ENCODE assay signal across 17 cellular contexts in the genomic region with DNA sequence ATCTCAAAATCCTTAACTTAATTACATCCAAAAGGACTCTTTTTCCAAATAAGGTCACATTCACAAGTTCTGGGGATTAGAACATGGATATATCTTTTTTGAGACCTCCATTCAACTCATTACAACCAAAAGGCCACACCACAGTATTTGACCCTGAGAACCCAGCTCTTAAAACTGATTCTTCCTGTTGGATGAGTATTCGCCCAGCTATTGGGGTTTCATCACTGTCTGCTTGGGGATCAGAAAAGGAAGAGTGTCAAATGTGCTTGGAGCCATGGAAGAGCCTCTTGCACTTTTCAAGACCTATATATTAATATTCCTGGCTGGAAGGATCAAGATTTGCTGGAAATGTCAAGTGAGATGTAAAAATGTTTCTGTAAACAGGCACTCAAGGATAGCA. TPM values are rescaled to one million over a fixed set of nuclear protein-coding genes. Genes with fewer than 3 reads are reported as not detected.
DNase-seq lines count a peak whose midpoint lies in the region; ATAC-seq and TF ChIP-seq lines count a peak whose summit lies in the region.
"Had no signal": no experiment of that assay in that cellular context is flagged by ENCODE, and none has a peak within 500 bp of the region (broad histone marks: within the 10 kb centered on the region; RNA-seq: fewer than 3 reads in every experiment).

No MANE protein-coding gene starts in this region.

- H3K27me3 ChIP-seq in spleen (replicated peaks in 1 of 7), result peaks cover 0 to 11% (median 0%) of the 10 kb centered on the region in 7 donors
- H3K27me3 ChIP-seq: MG63, SJSA1 had no signal

- no peaks in the 10 kb centered on the region for H3K9me3 Mint-ChIP-seq in Calu3 (ENCODE audit: low read depth, unreplicated experiment)
- H3K9me3 Mint-ChIP-seq: CD8-positive, alpha-beta T cell; GM23338 had no signal

- H3K36me3 Mint-ChIP-seq in Calu3 (ENCODE audit: insufficient read depth, unreplicated experiment), result peaks cover 11% of the 10 kb centered on the region
- H3K36me3 Mint-ChIP-seq: CD8-positive, alpha-beta T cell had no signal

- H3K27ac Mint-ChIP-seq in Calu3 (ENCODE audit: unreplicated experiment), result peak overlapping the region; percentile 22
- H3K27ac Mint-ChIP-seq: CD8-positive, alpha-beta T cell; GM23338 had no signal

- no peak overlapping the region for H3K4me3 Mint-ChIP-seq in Calu3 (ENCODE audit: low read depth, unreplicated experiment)
- H3K4me3 Mint-ChIP-seq: CD8-positive, alpha-beta T cell; GM23338 had no signal

- no peak for TF ChIP-seq CTCF in Calu3 (IDR thresholded peaks at IDR 0.05; ENCODE audit: unreplicated experiment)
- no peak for TF ChIP-seq CTCF in fibroblast of mammary gland (conservative IDR thresholded peaks at IDR 0.05; ENCODE audit: control insufficient read depth, insufficient read depth, low read depth, low read length)
- TF ChIP-seq CTCF in spleen (IDR thresholded peaks at IDR 0.05 in 8 of 11, conservative IDR thresholded peaks at IDR 0.05 in 3 of 11), result no peak

- no peak for ATAC-seq in GM21737 (IDR thresholded peaks at IDR 0.05; ENCODE audit: unreplicated experiment)
- ATAC-seq: CD8-positive, alpha-beta T cell; GM23338 had no signal

- intact Hi-C loops in Calu3 (cut with micrococcal nuclease; ENCODE audit: unreplicated experiment) (loop anchor here (10.0 kb wide), 1 partner anchor 364 kb away; a partner anchor contains a TSS), spleen (cut with DNase I; ENCODE audit: low total_unique reads) (loop anchor here (10.0 kb wide), 1 partner anchor 224 kb away; no protein-coding TSS in a partner anchor)

- H3K27ac ChIP-seq in spleen, result peak overlapping the region in 6 of 8 donors; percentile 6 to 66 (median 19)
- H3K27ac ChIP-seq: HL-60, SJSA1 had no signal

- DNase-seq in Calu3, result no peak
- DNase-seq in LHCN-M2 (ENCODE audit: low read depth), result peak; percentile 23
- peak; percentile 22 for DNase-seq in fibroblast of mammary gland (ENCODE audit: low read depth)
- no peak for DNase-seq in spleen
- DNase-seq in HuH-7.5 (ENCODE audit: low spot score), result no peak
- no peak for DNase-seq in NCI-H1105 treated with DMSO at 0.1 percent for 48 hours (lab: John Stamatoyannopoulos, UW)
- no peak for DNase-seq in NCI-H2107 (lab: John Stamatoyannopoulos, UW)
- DNase-seq: MG63, NCI-H1930, NCI-H524, SW 1271 had no signal

- CTCF ChIA-PET in Calu3 (lab: Charles Lee), result no interaction called here

- TF ChIP-seq POLR2A in spleen (IDR thresholded peaks at IDR 0.05), result no peak

- H3K4me3 ChIP-seq in fibroblast of mammary gland (ENCODE audit: control insufficient read depth, low read depth, low read length), result no peak overlapping the region
- no peak overlapping the region for H3K4me3 ChIP-seq in spleen
- H3K4me3 ChIP-seq: GM23338, MG63, SJSA1 had no signal

- H3K27me3 Mint-ChIP-seq in Calu3 (ENCODE audit: unreplicated experiment), result no peaks in the 10 kb centered on the region

- H3K36me3 ChIP-seq in spleen, result no peaks in the 10 kb centered on the region
- H3K36me3 ChIP-seq: MG63, SJSA1 had no signal

- WGBS in spleen, 5 donors, result 36 to 51% (median 47%) methylated on average over 1 of the region's 1 CpG

- peaks cover 17 to 80% (median 57%) of the 10 kb centered on the region in 6 donors for H3K4me1 ChIP-seq in spleen

- no peaks in the 10 kb centered on the region for H3K9me3 ChIP-seq in spleen
- H3K9me3 ChIP-seq: MG63, SJSA1 had no signal

- H3K4me1 Mint-ChIP-seq in Calu3 (ENCODE audit: low read depth, unreplicated experiment), result peaks cover 76% of the 10 kb centered on the region

- no TSS peak for BruUV-seq in Calu3 (replicated peaks; lab: Mats Ljungman, UMichigan)

RNA-seq across cellular contexts. Expression of a gene that starts 5.4 kb away (rescaled TPM):
- 388 and 430 TPM in 2 replicates for total RNA-seq in Calu3 (2022)
- 0.19 TPM in 1 of 2 replicates, not detected in the other for total RNA-seq in LHCN-M2 (2014; rRNA removed)
- 0.04 TPM for polyA plus RNA-seq in LHCN-M2 (2012)
- total RNA-seq in spleen, result 100 to 1,000 TPM; 124 to 393 (median 243) TPM
- 10 to 100 TPM; 18.5 to 98.9 (median 38.0) TPM for polyA plus RNA-seq in spleen
- total RNA-seq: A673; CD8-positive, alpha-beta T cell had no signal

RNA-seq across cellular contexts. Expression of a gene that starts 46.6 kb away (rescaled TPM):
- not detected in 2 replicates for total RNA-seq in Calu3 (2022)
- total RNA-seq in LHCN-M2 (2014; rRNA removed), result not detected in 2 replicates
- not detected for polyA plus RNA-seq in LHCN-M2 (2012)
- total RNA-seq in spleen, result not detected
- polyA plus RNA-seq in spleen, result under 1 TPM in 1 of 3 donors, not detected in 2; 0.06 TPM
- total RNA-seq: A673; CD8-positive, alpha-beta T cell; SJSA1 had no signal

Comparison
In these comparisons a context has a peak if more than half of its experiments do, and no peak if none do; other contexts are left out.
1. DNase-seq: peak in LHCN-M2 (single experiment) and fibroblast of mammary gland (single experiment); none in Calu3 (single experiment), spleen (single experiment), HuH-7.5 (single experiment), NCI-H1105 treated with DMSO at 0.1 percent for 48 hours (single experiment) and NCI-H2107 (single experiment).
2. RNA of a gene that starts 5.4 kb away (total RNA-seq): 388 to 430 TPM in Calu3 and 124 to 393 TPM in spleen; 0.19 TPM in LHCN-M2; every median in the first group is over 100 times any median in the second.